ENCODE assay signal across 18 cellular contexts in genomic region chr6:12576389-12576788, GRCh38.
A peak's percentile ranks its signal among the peaks of the same experiment; 100 is the strongest.
DNase-seq lines count a peak whose midpoint lies in the region; ATAC-seq and TF ChIP-seq lines count a peak whose summit lies in the region.
"Had no signal": no experiment of that assay in that cellular context is flagged by ENCODE, and none has a peak within 500 bp of the region (broad histone marks: within the 10 kb centered on the region; RNA-seq: fewer than 3 reads in every experiment).

No MANE protein-coding gene starts in this region.

- no peak overlapping the region for H3K4ac ChIP-seq in neuronal stem cell (ENCODE audit: low read length)

- no peak for ATAC-seq in HG03442 (IDR thresholded peaks at IDR 0.05; ENCODE audit: unreplicated experiment)
- ATAC-seq in naive thymus-derived CD4-positive, alpha-beta T cell: no peak
- ATAC-seq: activated CD4-positive, CD25-positive, alpha-beta regulatory T cell treated with anti-CD3 and anti-CD28 coated beads, Interleukin-2, amount 50 U/mL, for 24 hours; K562 had no signal

- no peak overlapping the region for H3K18ac ChIP-seq in neuronal stem cell (ENCODE audit: low read length)

- H3K9ac ChIP-seq in neuronal stem cell (ENCODE audit: low read depth, low read length, poor library complexity): no peak overlapping the region

- no peaks in the 10 kb centered on the region for H3K36me3 Mint-ChIP-seq in mesothelial cell of epicardium
- H3K36me3 Mint-ChIP-seq in naive thymus-derived CD4-positive, alpha-beta T cell: no peaks in the 10 kb centered on the region
- H3K36me3 Mint-ChIP-seq: activated naive CD4-positive, alpha-beta T cell treated with anti-CD3 and anti-CD28 coated beads, Interleukin-2, amount 10 ng/mL, durations not matched to agents 7 days and 5 days had no signal

- POLR2A ChIA-PET in naive thymus-derived CD4-positive, alpha-beta T cell (lab: Charles Lee): no interaction called here

- H3K23ac ChIP-seq in neuronal stem cell (ENCODE audit: low read depth, low read length, poor library complexity): no peak overlapping the region

- no peak overlapping the region for H4K91ac ChIP-seq in neuronal stem cell (ENCODE audit: low read depth, low read length, poor library complexity)

- H2BK15ac ChIP-seq in neuronal stem cell (ENCODE audit: low read length): no peak overlapping the region

- no peak overlapping the region for H3K4me3 ChIP-seq in naive thymus-derived CD4-positive, alpha-beta T cell (ENCODE audit: low read length)
- no peak overlapping the region for H3K4me3 ChIP-seq in neuronal stem cell (ENCODE audit: low read length in 2 of 2)
- H3K4me3 ChIP-seq: esophagus muscularis mucosa, K562, PC-9 had no signal

- WGBS in neuronal stem cell (ENCODE audit: extremely low coverage in 2 of 2, insufficient read length in 2 of 2, insufficient replicate concordance in 1 of 2), 2 donors: no CpG with 5 or more reads among the region's 2 CpGs

- peaks cover 38% of the 10 kb centered on the region for H3K4me1 Mint-ChIP-seq in mesothelial cell of epicardium
- H3K4me1 Mint-ChIP-seq in naive thymus-derived CD4-positive, alpha-beta T cell: no peaks in the 10 kb centered on the region
- H3K4me1 Mint-ChIP-seq: activated naive CD4-positive, alpha-beta T cell treated with anti-CD3 and anti-CD28 coated beads, Interleukin-2, amount 10 ng/mL, durations not matched to agents 7 days and 5 days had no signal

- H3K14ac ChIP-seq in neuronal stem cell (ENCODE audit: low read length): no peak overlapping the region

- H2AFZ ChIP-seq in neuronal stem cell (ENCODE audit: low read length): no peak overlapping the region
- H2AFZ ChIP-seq: PC-9 had no signal

- DNase-seq in AG20443 (ENCODE audit: low spot score) (peak; percentile 19), RPMI7951 (ENCODE audit: low read depth) (peak; percentile 41), dermis blood vessel endothelial cell (peak; percentile 66), mesothelial cell of epicardium (ENCODE audit: low spot score in 2 of 2, unreplicated experiment in 2 of 2) (no peak), neuronal stem cell (ENCODE audit: low spot score) (no peak), NK-92 (lab: John Stamatoyannopoulos, UW; ENCODE audit: unreplicated experiment) (no peak)
- no peak for DNase-seq in naive thymus-derived CD4-positive, alpha-beta T cell
- DNase-seq: activated naive CD4-positive, alpha-beta T cell treated with anti-CD3 and anti-CD28 coated beads, Interleukin-2, amount 10 ng/mL, durations not matched to agents 7 days and 5 days; H7; NCI-H1694; NCI-H524 treated with DMSO at 0.1 percent for 48 hours; T-helper 1 cell had no signal

- H3K9me3 ChIP-seq in naive thymus-derived CD4-positive, alpha-beta T cell (ENCODE audit: control insufficient read depth in 2 of 3, low read length in 3 of 3): no peaks in the 10 kb centered on the region
- peaks cover 0 to 2% of the 10 kb centered on the region in 2 donors for H3K9me3 ChIP-seq in neuronal stem cell (replicated peaks in 1 of 2; ENCODE audit: control insufficient read depth in 2 of 2, insufficient read depth in 1 of 2, low read depth in 1 of 2, low read length in 2 of 2)
- H3K9me3 ChIP-seq: esophagus muscularis mucosa had no signal

- H3K36me3 ChIP-seq in naive thymus-derived CD4-positive, alpha-beta T cell (ENCODE audit: control insufficient read depth in 2 of 3, insufficient read depth in 3 of 3, low read length in 3 of 3): no peaks in the 10 kb centered on the region
- peaks cover 0 to 2% of the 10 kb centered on the region in 2 donors for H3K36me3 ChIP-seq in neuronal stem cell (replicated peaks in 1 of 2; ENCODE audit: control insufficient read depth in 2 of 2, insufficient read depth in 2 of 2, low read length in 2 of 2)
- H3K36me3 ChIP-seq: esophagus muscularis mucosa had no signal

- no peaks in the 10 kb centered on the region for H3K27me3 Mint-ChIP-seq in mesothelial cell of epicardium (ENCODE audit: low read depth)
- H3K27me3 Mint-ChIP-seq in naive thymus-derived CD4-positive, alpha-beta T cell: peaks cover 0 to 17% (median 11%) of the 10 kb centered on the region in 5 donors
- H3K27me3 Mint-ChIP-seq: activated naive CD4-positive, alpha-beta T cell treated with anti-CD3 and anti-CD28 coated beads, Interleukin-2, amount 10 ng/mL, durations not matched to agents 7 days and 5 days; stimulated activated naive CD8-positive, alpha-beta T cell treated with anti-CD3 and anti-CD28 coated beads, Interleukin-15, Interleukin-2, amounts not matched to agents 100 ng/mL and 50 ng/mL, for 24 hours had no signal

- H3K79me1 ChIP-seq in neuronal stem cell (ENCODE audit: low read depth, low read length): no peaks in the 10 kb centered on the region

- H3K27ac Mint-ChIP-seq in mesothelial cell of epicardium: peak overlapping the region; percentile 98
- H3K27ac Mint-ChIP-seq in naive thymus-derived CD4-positive, alpha-beta T cell: no peak overlapping the region
- H3K27ac Mint-ChIP-seq: activated naive CD4-positive, alpha-beta T cell treated with anti-CD3 and anti-CD28 coated beads, Interleukin-2, amount 10 ng/mL, durations not matched to agents 7 days and 5 days; stimulated activated naive CD8-positive, alpha-beta T cell treated with anti-CD3 and anti-CD28 coated beads, Interleukin-15, Interleukin-2, amounts not matched to agents 100 ng/mL and 50 ng/mL, for 24 hours had no signal

- no peaks in the 10 kb centered on the region for H3K27me3 ChIP-seq in naive thymus-derived CD4-positive, alpha-beta T cell (ENCODE audit: control insufficient read depth in 2 of 2, insufficient read depth in 2 of 2, low read length in 2 of 2)
- H3K27me3 ChIP-seq in neuronal stem cell (ENCODE audit: control insufficient read depth in 3 of 3, insufficient read depth in 3 of 3, low read depth in 1 of 3, low read length in 3 of 3): peaks cover 0 to 3% (median 0%) of the 10 kb centered on the region in 3 experiments
- H3K27me3 ChIP-seq: esophagus muscularis mucosa had no signal

- H2BK12ac ChIP-seq in neuronal stem cell (ENCODE audit: low read length): no peak overlapping the region

- H2AK5ac ChIP-seq in neuronal stem cell (ENCODE audit: low read depth, low read length): no peak overlapping the region

- no peaks in the 10 kb centered on the region for H3K4me1 ChIP-seq in naive thymus-derived CD4-positive, alpha-beta T cell (ENCODE audit: control insufficient read depth in 2 of 2, insufficient read depth in 2 of 2, low read length in 2 of 2)
- peaks cover 0 to 4% of the 10 kb centered on the region in 2 donors for H3K4me1 ChIP-seq in neuronal stem cell (ENCODE audit: control insufficient read depth in 2 of 2, insufficient read depth in 1 of 2, low read depth in 1 of 2, low read length in 2 of 2)

- CTCF ChIA-PET in naive thymus-derived CD4-positive, alpha-beta T cell (lab: Charles Lee): no interaction called here

- no peak overlapping the region for H3K4me2 ChIP-seq in neuronal stem cell (ENCODE audit: insufficient read depth, low read length, poor library complexity, severe bottlenecking)
- H3K4me2 ChIP-seq: PC-9 had no signal

- H2BK5ac ChIP-seq in neuronal stem cell (ENCODE audit: low read length): no peak overlapping the region

- no peak overlapping the region for H2BK120ac ChIP-seq in neuronal stem cell (ENCODE audit: low read depth, low read length)

- intact Hi-C loops in naive thymus-derived CD4-positive, alpha-beta T cell (cut with micrococcal nuclease): no loop called here

- H3K4me3 Mint-ChIP-seq in mesothelial cell of epicardium: no peak overlapping the region
- no peak overlapping the region for H3K4me3 Mint-ChIP-seq in naive thymus-derived CD4-positive, alpha-beta T cell
- H3K4me3 Mint-ChIP-seq: activated naive CD4-positive, alpha-beta T cell treated with anti-CD3 and anti-CD28 coated beads, Interleukin-2, amount 10 ng/mL, durations not matched to agents 7 days and 5 days; stimulated activated naive CD8-positive, alpha-beta T cell treated with anti-CD3 and anti-CD28 coated beads, Interleukin-15, Interleukin-2, amounts not matched to agents 100 ng/mL and 50 ng/mL, for 24 hours had no signal

- no peak overlapping the region for H3K27ac ChIP-seq in naive thymus-derived CD4-positive, alpha-beta T cell (ENCODE audit: low read depth, low read length)
- H3K27ac ChIP-seq in neuronal stem cell (replicated peaks; ENCODE audit: low read length): no peak overlapping the region
- H3K27ac ChIP-seq: esophagus muscularis mucosa, PC-9 had no signal

- no peak for TF ChIP-seq CTCF in mesothelial cell of epicardium (IDR thresholded peaks at IDR 0.05; ENCODE audit: unreplicated experiment)

- no peaks in the 10 kb centered on the region for H3K9me3 Mint-ChIP-seq in mesothelial cell of epicardium
- H3K9me3 Mint-ChIP-seq in naive thymus-derived CD4-positive, alpha-beta T cell: no peaks in the 10 kb centered on the region
- H3K9me3 Mint-ChIP-seq: activated naive CD4-positive, alpha-beta T cell treated with anti-CD3 and anti-CD28 coated beads, Interleukin-2, amount 10 ng/mL, durations not matched to agents 7 days and 5 days; stimulated activated naive CD8-positive, alpha-beta T cell treated with anti-CD3 and anti-CD28 coated beads, Interleukin-15, Interleukin-2, amounts not matched to agents 100 ng/mL and 50 ng/mL, for 24 hours had no signal

- H4K8ac ChIP-seq in neuronal stem cell (ENCODE audit: low read depth, low read length): no peak overlapping the region

Comparison
In these comparisons a context has a peak if more than half of its experiments do, and no peak if none do; other contexts are left out.
1. DNase-seq: peak in AG20443 (single experiment), RPMI7951 (single experiment) and dermis blood vessel endothelial cell (single experiment); none in mesothelial cell of epicardium (0 of 2), naive thymus-derived CD4-positive, alpha-beta T cell (0 of 9), neuronal stem cell (single experiment) and NK-92 (single experiment).